8 cellular contexts compared by ENCODE assay signal in genomic region chr6:36601818-36602217, GRCh38. TPM values are rescaled to one million over a fixed set of nuclear protein-coding genes. Genes with fewer than 3 reads are reported as not detected.
DNase-seq lines count a peak whose midpoint lies in the region; TF ChIP-seq lines count a peak whose summit lies in the region.
"Not testable (repeated sequence)": the region's sequence is repeated elsewhere in the genome, so short reads cannot be mapped to it uniquely, and the experiment has no call there.

No MANE protein-coding gene starts in this region.

- H3K27me3 Mint-ChIP-seq in activated CD4-positive, alpha-beta T cell treated with anti-CD3 and anti-CD28 coated beads, Interleukin-2, amount 10 ng/mL, durations not matched to agents 24 days and 14 days; activated T-helper 2 cell treated with anti-CD3 and anti-CD28 coated beads, Interferon-gamma antibody, Interleukin-2, Interleukin-4, amounts not matched to agents 10 μg/mL and 5 μg/mL and 100 μg/mL, durations not matched to agents 14 hours and 24 hours and 36 hours (ENCODE audit: low read depth): not testable (repeated sequence)

- TF ChIP-seq CTCF in KMS-11 (conservative IDR thresholded peaks at IDR 0.05; ENCODE audit: low read depth, low read length); osteoblast (IDR thresholded peaks at IDR 0.05; ENCODE audit: extremely low read depth, low read depth, low read length): not testable (repeated sequence)

- H4K20me1 ChIP-seq in BLaER1: peaks cover 100% of the 10 kb centered on the region
- peaks cover 36% of the 10 kb centered on the region for H4K20me1 ChIP-seq in KMS-11 (ENCODE audit: insufficient read depth)
- peaks cover 94% of the 10 kb centered on the region for H4K20me1 ChIP-seq in osteoblast (ENCODE audit: insufficient read depth, low read length)

- H2AFZ ChIP-seq in KMS-11 (ENCODE audit: low read depth); mesenchymal stem cell (ENCODE audit: low read depth, low read length); osteoblast (ENCODE audit: low read length): not testable (repeated sequence)

- 100% methylated on average over 1 of the region's 3 CpGs for WGBS in mesenchymal stem cell
- 59% methylated on average over 3 of the region's 3 CpGs for WGBS in thymus

- H2BK120ac ChIP-seq in mesenchymal stem cell (ENCODE audit: low read depth, low read length): not testable (repeated sequence)

- H3K4me3 ChIP-seq in BLaER1: 0 out of 2 replicates have a peak overlapping the region, but pooled peaks have one; percentile 82
- not testable (repeated sequence) for H3K4me3 ChIP-seq in KMS-11 (IDR thresholded peaks at IDR 0.05; ENCODE audit: insufficient read depth, low read depth, low read length); mesenchymal stem cell (ENCODE audit: insufficient read depth in 1 of 2, low read depth in 1 of 2, low read length in 2 of 2); osteoblast (ENCODE audit: insufficient read depth, low read length); thymus (ENCODE audit: low read length)

- H3K23ac ChIP-seq in mesenchymal stem cell (ENCODE audit: low read length in 2 of 2): not testable (repeated sequence)

- H3K79me1 ChIP-seq in mesenchymal stem cell (replicated peaks; ENCODE audit: low read length, poor library complexity, severe bottlenecking): not testable (repeated sequence)

- peak overlapping the region; percentile 71 for H3K4me3 Mint-ChIP-seq in activated CD4-positive, alpha-beta T cell treated with anti-CD3 and anti-CD28 coated beads, Interleukin-2, amount 10 ng/mL, durations not matched to agents 24 days and 14 days
- H3K4me3 Mint-ChIP-seq in activated T-helper 2 cell treated with anti-CD3 and anti-CD28 coated beads, Interferon-gamma antibody, Interleukin-2, Interleukin-4, amounts not matched to agents 10 μg/mL and 5 μg/mL and 100 μg/mL, durations not matched to agents 14 hours and 24 hours and 36 hours (ENCODE audit: low read depth): peak overlapping the region; percentile 55

- intact Hi-C loops in activated CD4-positive, alpha-beta T cell treated with anti-CD3 and anti-CD28 coated beads, Interleukin-2, amount 10 ng/mL, durations not matched to agents 24 days and 14 days (cut with micrococcal nuclease); activated T-helper 2 cell treated with anti-CD3 and anti-CD28 coated beads, Interferon-gamma antibody, Interleukin-2, Interleukin-4, amounts not matched to agents 10 μg/mL and 5 μg/mL and 100 μg/mL, durations not matched to agents 14 hours and 24 hours and 36 hours (cut with micrococcal nuclease): not testable (repeated sequence)

- not testable (repeated sequence) for H3K9ac ChIP-seq in BLaER1, KMS-11
- H3K9ac ChIP-seq in mesenchymal stem cell (ENCODE audit: low read length): peak overlapping the region; percentile 26

- H3K36me3 Mint-ChIP-seq in activated CD4-positive, alpha-beta T cell treated with anti-CD3 and anti-CD28 coated beads, Interleukin-2, amount 10 ng/mL, durations not matched to agents 24 days and 14 days (ENCODE audit: low read depth): peaks cover 93% of the 10 kb centered on the region
- peaks cover 98% of the 10 kb centered on the region for H3K36me3 Mint-ChIP-seq in activated T-helper 2 cell treated with anti-CD3 and anti-CD28 coated beads, Interferon-gamma antibody, Interleukin-2, Interleukin-4, amounts not matched to agents 10 μg/mL and 5 μg/mL and 100 μg/mL, durations not matched to agents 14 hours and 24 hours and 36 hours (ENCODE audit: low read depth)

- H3K79me2 ChIP-seq in KMS-11 (ENCODE audit: insufficient read depth, low read depth) (peaks cover 72% of the 10 kb centered on the region), osteoblast (ENCODE audit: insufficient read depth, low read length) (peaks cover 89% of the 10 kb centered on the region)

- H3K36me3 ChIP-seq in BLaER1 (peaks cover 99% of the 10 kb centered on the region), KMS-11 (ENCODE audit: insufficient read depth) (peaks cover 66% of the 10 kb centered on the region; the same call in 1 of the 2 replicates), mesenchymal stem cell (ENCODE audit: control insufficient read depth in 1 of 2, insufficient read depth in 2 of 2, low read depth in 1 of 2, low read length in 2 of 2) (peaks cover 34 to 98% of the 10 kb centered on the region in 2 experiments), osteoblast (ENCODE audit: insufficient read depth, low read length) (peaks cover 98% of the 10 kb centered on the region), thymus (ENCODE audit: control insufficient read depth, insufficient read depth) (peaks cover 71% of the 10 kb centered on the region)

- H3K18ac ChIP-seq in mesenchymal stem cell (ENCODE audit: low read depth in 1 of 2, low read length in 2 of 2): not testable (repeated sequence)

- H2AK5ac ChIP-seq in mesenchymal stem cell (ENCODE audit: low read length, severe bottlenecking): not testable (repeated sequence)

- H2BK12ac ChIP-seq in mesenchymal stem cell (ENCODE audit: low read length in 2 of 2): not testable (repeated sequence)

- not testable (repeated sequence) for H2BK15ac ChIP-seq in mesenchymal stem cell (ENCODE audit: low read depth, poor library complexity, severe bottlenecking)

- H3K27ac Mint-ChIP-seq in activated CD4-positive, alpha-beta T cell treated with anti-CD3 and anti-CD28 coated beads, Interleukin-2, amount 10 ng/mL, durations not matched to agents 24 days and 14 days: peak overlapping the region; percentile 73
- H3K27ac Mint-ChIP-seq in activated T-helper 2 cell treated with anti-CD3 and anti-CD28 coated beads, Interferon-gamma antibody, Interleukin-2, Interleukin-4, amounts not matched to agents 10 μg/mL and 5 μg/mL and 100 μg/mL, durations not matched to agents 14 hours and 24 hours and 36 hours: peak overlapping the region; percentile 68

- DNase-seq in activated CD4-positive, alpha-beta T cell treated with anti-CD3 and anti-CD28 coated beads, Interleukin-2, amount 10 ng/mL, durations not matched to agents 24 days and 14 days; activated T-helper 2 cell treated with anti-CD3 and anti-CD28 coated beads, Interferon-gamma antibody, Interleukin-2, Interleukin-4, amounts not matched to agents 10 μg/mL and 5 μg/mL and 100 μg/mL, durations not matched to agents 14 hours and 24 hours and 36 hours (ENCODE audit: low spot score); mesenchymal stem cell; osteoblast (ENCODE audit: insufficient read length, low spot score, missing footprints): not testable (repeated sequence)
- peak; percentile 54 for DNase-seq in central memory CD4-positive, alpha-beta T cell

- not testable (repeated sequence) for H4K8ac ChIP-seq in mesenchymal stem cell (ENCODE audit: low read length)

- H4K91ac ChIP-seq in mesenchymal stem cell (ENCODE audit: low read length): not testable (repeated sequence)

- H3K9me3 Mint-ChIP-seq in activated CD4-positive, alpha-beta T cell treated with anti-CD3 and anti-CD28 coated beads, Interleukin-2, amount 10 ng/mL, durations not matched to agents 24 days and 14 days; activated T-helper 2 cell treated with anti-CD3 and anti-CD28 coated beads, Interferon-gamma antibody, Interleukin-2, Interleukin-4, amounts not matched to agents 10 μg/mL and 5 μg/mL and 100 μg/mL, durations not matched to agents 14 hours and 24 hours and 36 hours: not testable (repeated sequence)

- not testable (repeated sequence) for H3K4ac ChIP-seq in mesenchymal stem cell (ENCODE audit: low read depth in 1 of 2, low read length in 2 of 2)

- H3K4me1 ChIP-seq in BLaER1 (peaks cover 96% of the 10 kb centered on the region), KMS-11 (ENCODE audit: low read depth, poor library complexity, severe bottlenecking) (peaks cover 67% of the 10 kb centered on the region), osteoblast (ENCODE audit: insufficient read depth, low read length) (peaks cover 82% of the 10 kb centered on the region), thymus (ENCODE audit: control insufficient read depth, insufficient read depth, low read length) (peaks cover 33% of the 10 kb centered on the region)
- not testable (repeated sequence) for H3K4me1 ChIP-seq in mesenchymal stem cell (ENCODE audit: control insufficient read depth, insufficient read depth, low read depth, low read length)

- not testable (repeated sequence) for H3K9me3 ChIP-seq in BLaER1; mesenchymal stem cell (ENCODE audit: control insufficient read depth, low read length); osteoblast (ENCODE audit: low read depth, low read length); thymus (ENCODE audit: control insufficient read depth)

- not testable (repeated sequence) for H3K27ac ChIP-seq in BLaER1; KMS-11; mesenchymal stem cell (ENCODE audit: low read length, poor library complexity, severe bottlenecking)
- peak overlapping the region; percentile 32 for H3K27ac ChIP-seq in osteoblast (ENCODE audit: low read depth, low read length)
- peak overlapping the region; percentile 52 for H3K27ac ChIP-seq in thymus (ENCODE audit: low read depth)

- H3K27me3 ChIP-seq in BLaER1; KMS-11 (ENCODE audit: insufficient read depth, low read depth); mesenchymal stem cell (ENCODE audit: control insufficient read depth in 1 of 2, insufficient read depth in 1 of 2, low read length in 2 of 2); osteoblast (ENCODE audit: insufficient read depth, low read length); thymus (ENCODE audit: control insufficient read depth, insufficient read depth): not testable (repeated sequence)

- H2BK5ac ChIP-seq in mesenchymal stem cell (ENCODE audit: low read depth, low read length, poor library complexity, severe bottlenecking): not testable (repeated sequence)

- H3K4me1 Mint-ChIP-seq in activated CD4-positive, alpha-beta T cell treated with anti-CD3 and anti-CD28 coated beads, Interleukin-2, amount 10 ng/mL, durations not matched to agents 24 days and 14 days: peaks cover 64% of the 10 kb centered on the region
- H3K4me1 Mint-ChIP-seq in activated T-helper 2 cell treated with anti-CD3 and anti-CD28 coated beads, Interferon-gamma antibody, Interleukin-2, Interleukin-4, amounts not matched to agents 10 μg/mL and 5 μg/mL and 100 μg/mL, durations not matched to agents 14 hours and 24 hours and 36 hours (ENCODE audit: low read depth): peaks cover 54% of the 10 kb centered on the region

- H3K4me2 ChIP-seq in BLaER1: peak overlapping the region; percentile 82
- 0 out of 2 replicates have a peak overlapping the region, but pooled peaks have one; percentile 7 for H3K4me2 ChIP-seq in KMS-11
- not testable (repeated sequence) for H3K4me2 ChIP-seq in mesenchymal stem cell (ENCODE audit: low read length, poor library complexity, severe bottlenecking)
- peak overlapping the region; percentile 1 for H3K4me2 ChIP-seq in osteoblast (ENCODE audit: insufficient read depth, low read length)

- H3K14ac ChIP-seq in mesenchymal stem cell (ENCODE audit: low read length in 2 of 2): not testable (repeated sequence)

RNA-seq across cellular contexts. Expression of gene SRSF3, which starts 7.7 kb away (rescaled TPM):
- total RNA-seq in activated CD4-positive, alpha-beta T cell treated with anti-CD3 and anti-CD28 coated beads, Interleukin-2, amount 10 ng/mL, durations not matched to agents 24 days and 14 days: 532 and 572 TPM in 2 replicates
- 512 and 541 TPM in 2 replicates for total RNA-seq in activated T-helper 2 cell treated with anti-CD3 and anti-CD28 coated beads, Interferon-gamma antibody, Interleukin-2, Interleukin-4, amounts not matched to agents 10 μg/mL and 5 μg/mL and 100 μg/mL, durations not matched to agents 14 hours and 24 hours and 36 hours
- polyA plus RNA-seq in mesenchymal stem cell (2013, experiment 1 of 2): 146 TPM
- polyA plus RNA-seq in mesenchymal stem cell (2013, experiment 2 of 2): 152 TPM
- 236 and 289 TPM in 2 replicates for total RNA-seq in osteoblast
- 299 TPM for polyA plus RNA-seq in thymus

RNA-seq across cellular contexts. Expression of gene STK38, which starts 54.5 kb away (rescaled TPM):
- 20.7 and 21.5 TPM in 2 replicates for total RNA-seq in activated CD4-positive, alpha-beta T cell treated with anti-CD3 and anti-CD28 coated beads, Interleukin-2, amount 10 ng/mL, durations not matched to agents 24 days and 14 days
- total RNA-seq in activated T-helper 2 cell treated with anti-CD3 and anti-CD28 coated beads, Interferon-gamma antibody, Interleukin-2, Interleukin-4, amounts not matched to agents 10 μg/mL and 5 μg/mL and 100 μg/mL, durations not matched to agents 14 hours and 24 hours and 36 hours: 22.9 and 25.0 TPM in 2 replicates
- 22.1 TPM for polyA plus RNA-seq in mesenchymal stem cell (2013, experiment 1 of 2)
- 21.5 TPM for polyA plus RNA-seq in mesenchymal stem cell (2013, experiment 2 of 2)
- 41.5 and 48.1 TPM in 2 replicates for total RNA-seq in osteoblast
- polyA plus RNA-seq in thymus: 50.0 TPM
